Comparison of ENCODE assay signal across 34 cellular contexts in the genomic region with DNA sequence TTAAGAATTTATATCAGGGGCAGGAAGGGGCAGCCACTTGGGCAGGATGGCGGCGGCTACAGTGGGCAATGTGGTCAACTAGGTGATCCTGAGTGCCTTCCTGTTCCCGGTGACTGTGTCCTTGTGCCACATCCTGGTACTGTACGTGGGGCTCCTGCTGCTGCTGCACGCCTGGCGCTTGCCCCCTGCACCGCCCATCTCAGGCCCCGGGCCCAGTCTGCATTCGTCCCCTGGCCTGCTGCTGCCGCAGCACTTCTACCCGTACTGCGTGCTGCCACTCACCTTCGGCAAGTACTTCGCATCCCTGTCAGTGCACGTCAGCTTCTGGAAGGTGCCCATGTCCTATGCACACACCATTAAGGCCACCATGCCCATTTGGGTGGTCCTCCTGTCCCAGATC.
"Had no signal": no experiment of that assay in that cellular context is flagged by ENCODE, and none has a peak within 500 bp of the region (broad histone marks: within the 10 kb centered on the region; RNA-seq: fewer than 3 reads in every experiment).

No MANE protein-coding gene starts in this region.

- ATAC-seq: activated CD8-positive, alpha-beta T cell treated with anti-CD3 and anti-CD28 coated beads for 36 hours; activated naive CD4-positive, alpha-beta T cell treated with anti-CD3 and anti-CD28 coated beads, Interleukin-2, amount 50 U/mL, for 72 hours; activated T-cell treated with anti-CD3 and anti-CD28 coated beads, Interleukin-2, amount 50 U/mL, for 4 hours; activated T-cell treated with anti-CD3 and anti-CD28 coated beads, Interleukin-2, amount 50 U/mL, for 72 hours; activated T-helper 17 cell treated with anti-CD3 and anti-CD28 coated beads, Interleukin-2, amount 50 U/mL, for 72 hours; body of pancreas had no signal

- DNase-seq: activated B cell treated with CpG ODN at 0.5 μM for 24 hours; activated CD4-positive, alpha-beta memory T cell treated with anti-CD3 and anti-CD28 coated beads for 36 hours; activated CD4-positive, alpha-beta T cell treated with anti-CD3 and anti-CD28 coated beads for 4 hours; activated CD4-positive, alpha-beta T cell treated with anti-CD3 and anti-CD28 coated beads, Interleukin-2, amount 10 ng/mL, durations not matched to agents 24 days and 14 days; activated CD4-positive, alpha-beta T cell treated with anti-CD3 and anti-CD28 coated beads, Interleukin-2, amount 50 U/mL, for 1 hour; activated CD4-positive, alpha-beta T cell treated with anti-CD3 and anti-CD28 coated beads, Interleukin-2, amount 50 U/mL, for 4 hours; activated CD4-positive, CD25-positive, alpha-beta regulatory T cell treated with anti-CD3 and anti-CD28 coated beads, Interleukin-2, amount 50 U/mL, for 72 hours; activated CD8-positive, alpha-beta memory T cell treated with anti-CD3 and anti-CD28 coated beads, Interleukin-2, amount 50 U/mL, for 4 hours; activated CD8-positive, alpha-beta T cell treated with anti-CD3 and anti-CD28 coated beads for 36 hours; activated effector memory CD4-positive, alpha-beta T cell treated with anti-CD3 and anti-CD28 coated beads, Interleukin-2, amount 50 U/mL, for 16 hours; activated gamma-delta T cell treated with Interleukin-2 at 50 U/mL for 16 hours; activated naive CD4-positive, alpha-beta T cell; activated naive CD4-positive, alpha-beta T cell treated with anti-CD3 and anti-CD28 coated beads for 36 hours; activated naive CD4-positive, alpha-beta T cell treated with anti-CD3 and anti-CD28 coated beads, Interleukin-2, amount 50 U/mL, for 16 hours; activated naive CD8-positive, alpha-beta T cell treated with anti-CD3 and anti-CD28 coated beads for 36 hours; activated T-cell treated with anti-CD3 and anti-CD28 coated beads for 4 hours; activated T-cell treated with anti-CD3 and anti-CD28 coated beads, Interleukin-2, amount 50 U/mL, for 1 hour; activated T-cell treated with anti-CD3 and anti-CD28 coated beads, Interleukin-2, amount 50 U/mL, for 4 hours; activated T-cell treated with anti-CD3 and anti-CD28 coated beads, Interleukin-2, amount 50 U/mL, for 72 hours; adrenal gland; amniotic stem cell; aorta; body of pancreas; brain microvascular endothelial cell; central memory CD4-positive, alpha-beta T cell; T-helper 1 cell; T-helper 2 cell; T-helper 9 cell had no signal

- H3K4me1 ChIP-seq: adrenal gland, body of pancreas, breast epithelium had no signal

- H3K27ac ChIP-seq: adrenal gland, body of pancreas, brain microvascular endothelial cell, breast epithelium, VCaP had no signal

- H3K9me3 ChIP-seq: adrenal gland, body of pancreas, breast epithelium had no signal

- H3K4me3 ChIP-seq: adrenal gland, body of pancreas, breast epithelium had no signal

- H3K27me3 ChIP-seq: adrenal gland, body of pancreas, brain microvascular endothelial cell, breast epithelium had no signal

- H3K36me3 ChIP-seq: brain microvascular endothelial cell, breast epithelium had no signal

- FAIRE-seq: astrocyte, TTC549 had no signal
